8 cellular contexts compared by ENCODE assay signal in genomic region chr2:113892004-113892740, GRCh38. TPM values are rescaled to one million over a fixed set of nuclear protein-coding genes. Genes with fewer than 3 reads are reported as not detected.
DNase-seq lines count a peak whose midpoint lies in the region; ATAC-seq and TF ChIP-seq lines count a peak whose summit lies in the region.

No MANE protein-coding gene starts in this region.

- WGBS in testis, 2 donors: 38 to 42% methylated on average over 6 of the region's 6 CpGs

- peaks cover 64% of the 10 kb centered on the region for H3K36me3 Mint-ChIP-seq in activated naive CD4-positive, alpha-beta T cell treated with anti-CD3 and anti-CD28 coated beads for 36 hours (ENCODE audit: low read depth)
- peaks cover 56% of the 10 kb centered on the region for H3K36me3 Mint-ChIP-seq in activated T-helper 1 cell treated with anti-CD3 and anti-CD28 coated beads, Interleukin-12 subunit alpha, Interleukin-12 subunit beta, Interleukin-2, Interleukin-4 antibody, amounts not matched to agents 30 ng/mL and 10 ng/mL and 1 ng/mL, durations not matched to agents 14 hours and 24 hours and 36 hours (ENCODE audit: low read depth)

- H3K9me3 ChIP-seq in iPS-20b (ENCODE audit: insufficient read depth, low read depth, low read length) (no peaks in the 10 kb centered on the region), testis (no peaks in the 10 kb centered on the region)

- ATAC-seq in GM18519 (IDR thresholded peaks at IDR 0.05; ENCODE audit: low FRiP score, unreplicated experiment): no peak

- no peak for DNase-seq in activated naive CD4-positive, alpha-beta T cell treated with anti-CD3 and anti-CD28 coated beads for 36 hours
- no peak for DNase-seq in activated naive CD4-positive, alpha-beta T cell treated with anti-CD3 and anti-CD28 coated beads, Interleukin-2, amount 50 U/mL, for 16 hours
- DNase-seq in activated T-helper 1 cell treated with anti-CD3 and anti-CD28 coated beads, Interleukin-12 subunit alpha, Interleukin-12 subunit beta, Interleukin-2, Interleukin-4 antibody, amounts not matched to agents 30 ng/mL and 10 ng/mL and 1 ng/mL, durations not matched to agents 14 hours and 24 hours and 36 hours (ENCODE audit: low spot score): no peak
- DNase-seq in testis: no peak
- no peak for DNase-seq in NCI-H2107 treated with DMSO at 0.1 percent for 48 hours (lab: John Stamatoyannopoulos, UW; ENCODE audit: unreplicated experiment)
- DNase-seq in iPS-NIHi7 (ENCODE audit: extremely low spot score): no peak

- H3K27ac ChIP-seq in iPS-20b (ENCODE audit: low read length): no peak overlapping the region
- peak overlapping the region; percentile 84 to 94 for H3K27ac ChIP-seq in testis

- H3K27me3 ChIP-seq in iPS-20b (ENCODE audit: insufficient read depth, low read length) (no peaks in the 10 kb centered on the region), testis (no peaks in the 10 kb centered on the region)

- CTCF ChIA-PET in activated naive CD4-positive, alpha-beta T cell treated with anti-CD3 and anti-CD28 coated beads for 36 hours (lab: Charles Lee): interaction anchor here (0.8 to 1.9 kb wide), 4 partner anchors 13 to 86 kb away, joined by 3 to 6 read pairs (median 4); no protein-coding TSS in a partner anchor

- peak overlapping the region; percentile 95 for H3K4me3 Mint-ChIP-seq in activated naive CD4-positive, alpha-beta T cell treated with anti-CD3 and anti-CD28 coated beads for 36 hours
- peak overlapping the region; percentile 100 for H3K4me3 Mint-ChIP-seq in activated T-helper 1 cell treated with anti-CD3 and anti-CD28 coated beads, Interleukin-12 subunit alpha, Interleukin-12 subunit beta, Interleukin-2, Interleukin-4 antibody, amounts not matched to agents 30 ng/mL and 10 ng/mL and 1 ng/mL, durations not matched to agents 14 hours and 24 hours and 36 hours

- TF ChIP-seq CTCF in testis (IDR thresholded peaks at IDR 0.05): no peak

- H3K4me1 ChIP-seq in iPS-20b (ENCODE audit: insufficient read depth, low read length) (peaks cover 59% of the 10 kb centered on the region), testis (peaks cover 56% of the 10 kb centered on the region)

- intact Hi-C loops in activated naive CD4-positive, alpha-beta T cell treated with anti-CD3 and anti-CD28 coated beads for 36 hours (cut with micrococcal nuclease): loop anchor here (1.0 to 10.0 kb wide), 3 partner anchors 10 to 287 kb away; no protein-coding TSS in a partner anchor
- intact Hi-C loops in activated T-helper 1 cell treated with anti-CD3 and anti-CD28 coated beads, Interleukin-12 subunit alpha, Interleukin-12 subunit beta, Interleukin-2, Interleukin-4 antibody, amounts not matched to agents 30 ng/mL and 10 ng/mL and 1 ng/mL, durations not matched to agents 14 hours and 24 hours and 36 hours (cut with micrococcal nuclease): no loop called here
- intact Hi-C loops in testis (cut with DNase I; ENCODE audit: low total_unique reads): loop anchor here (10.0 kb wide), 1 partner anchor 137 kb away; the partner anchor contains the start of gene SLC35F5

- H3K27me3 Mint-ChIP-seq in activated naive CD4-positive, alpha-beta T cell treated with anti-CD3 and anti-CD28 coated beads for 36 hours (ENCODE audit: low read depth): no peaks in the 10 kb centered on the region
- no peaks in the 10 kb centered on the region for H3K27me3 Mint-ChIP-seq in activated T-helper 1 cell treated with anti-CD3 and anti-CD28 coated beads, Interleukin-12 subunit alpha, Interleukin-12 subunit beta, Interleukin-2, Interleukin-4 antibody, amounts not matched to agents 30 ng/mL and 10 ng/mL and 1 ng/mL, durations not matched to agents 14 hours and 24 hours and 36 hours (ENCODE audit: insufficient read depth)

- peaks cover 6% of the 10 kb centered on the region; the same call in 1 of the 2 replicates for H3K36me3 ChIP-seq in iPS-20b (ENCODE audit: insufficient read depth, low read depth, low read length)
- H3K36me3 ChIP-seq in testis (ENCODE audit: low read depth, missing control alignments): no peaks in the 10 kb centered on the region

- H3K9ac ChIP-seq in iPS-20b (ENCODE audit: low read depth, low read length): peak overlapping the region; percentile 49; the same call in 1 of the 2 replicates

- H3K4me1 Mint-ChIP-seq in activated naive CD4-positive, alpha-beta T cell treated with anti-CD3 and anti-CD28 coated beads for 36 hours (ENCODE audit: low read depth): peaks cover 70% of the 10 kb centered on the region
- peaks cover 85% of the 10 kb centered on the region for H3K4me1 Mint-ChIP-seq in activated T-helper 1 cell treated with anti-CD3 and anti-CD28 coated beads, Interleukin-12 subunit alpha, Interleukin-12 subunit beta, Interleukin-2, Interleukin-4 antibody, amounts not matched to agents 30 ng/mL and 10 ng/mL and 1 ng/mL, durations not matched to agents 14 hours and 24 hours and 36 hours (ENCODE audit: low read depth)

- peak overlapping the region; percentile 90 for H3K4me3 ChIP-seq in iPS-20b (ENCODE audit: low read length)
- no peak overlapping the region for H3K4me3 ChIP-seq in testis

- peak overlapping the region; percentile 97 for H3K27ac Mint-ChIP-seq in activated naive CD4-positive, alpha-beta T cell treated with anti-CD3 and anti-CD28 coated beads for 36 hours
- H3K27ac Mint-ChIP-seq in activated T-helper 1 cell treated with anti-CD3 and anti-CD28 coated beads, Interleukin-12 subunit alpha, Interleukin-12 subunit beta, Interleukin-2, Interleukin-4 antibody, amounts not matched to agents 30 ng/mL and 10 ng/mL and 1 ng/mL, durations not matched to agents 14 hours and 24 hours and 36 hours: peak overlapping the region; percentile 83

- no peaks in the 10 kb centered on the region for H3K9me3 Mint-ChIP-seq in activated naive CD4-positive, alpha-beta T cell treated with anti-CD3 and anti-CD28 coated beads for 36 hours
- no peaks in the 10 kb centered on the region for H3K9me3 Mint-ChIP-seq in activated T-helper 1 cell treated with anti-CD3 and anti-CD28 coated beads, Interleukin-12 subunit alpha, Interleukin-12 subunit beta, Interleukin-2, Interleukin-4 antibody, amounts not matched to agents 30 ng/mL and 10 ng/mL and 1 ng/mL, durations not matched to agents 14 hours and 24 hours and 36 hours

- TF ChIP-seq POLR2A in testis (IDR thresholded peaks at IDR 0.05): no peak

RNA-seq across cellular contexts. Expression of gene ACTR3, which starts 2.3 kb away (rescaled TPM):
- 100 to 1,000 TPM; 516 to 536 TPM for total RNA-seq in activated naive CD4-positive, alpha-beta T cell treated with anti-CD3 and anti-CD28 coated beads for 36 hours
- total RNA-seq in activated T-helper 1 cell treated with anti-CD3 and anti-CD28 coated beads, Interleukin-12 subunit alpha, Interleukin-12 subunit beta, Interleukin-2, Interleukin-4 antibody, amounts not matched to agents 30 ng/mL and 10 ng/mL and 1 ng/mL, durations not matched to agents 14 hours and 24 hours and 36 hours: 440 and 451 TPM in 2 replicates
- 100 to 1,000 TPM; 106 to 114 TPM for total RNA-seq in testis
- 180 TPM for polyA plus RNA-seq in testis (ENCODE audit: insufficient read depth, low read depth, low replicate concordance)
